In the genomic region with DNA sequence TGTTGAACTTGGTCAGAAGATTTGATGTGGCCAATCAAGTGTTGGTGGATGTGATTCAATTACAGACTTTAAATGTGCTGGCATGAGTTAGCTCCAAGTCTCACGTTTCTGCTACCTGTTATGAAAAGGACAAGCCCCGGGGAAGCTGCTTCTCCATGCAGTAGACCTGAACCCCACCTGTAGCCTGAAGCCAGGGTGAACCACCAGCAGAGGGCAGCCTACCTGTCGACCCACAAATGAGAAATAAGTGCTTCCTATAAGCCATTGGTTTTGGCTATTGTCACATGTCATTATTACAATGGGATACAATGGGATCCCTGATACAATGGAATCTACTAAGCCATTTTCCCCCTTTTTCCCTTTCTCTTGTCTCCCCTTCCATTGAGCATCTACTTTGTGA, we compare ENCODE assay signal across 9 cellular contexts.
DNase-seq lines count a peak whose midpoint lies in the region; ATAC-seq and TF ChIP-seq lines count a peak whose summit lies in the region.
"Had no signal": no experiment of that assay in that cellular context is flagged by ENCODE, and none has a peak within 500 bp of the region (broad histone marks: within the 10 kb centered on the region; RNA-seq: fewer than 3 reads in every experiment).

No MANE protein-coding gene starts in this region.

- H3K27ac ChIP-seq in Peyer's patch (no peak overlapping the region), esophagus muscularis mucosa (replicated peaks in 1 of 4) (no peak overlapping the region)

- H3K4me1 ChIP-seq in Peyer's patch (no peaks in the 10 kb centered on the region), esophagus muscularis mucosa (peaks cover 0 to 7% (median 3%) of the 10 kb centered on the region in 4 donors)

- TF ChIP-seq EP300 in esophagus muscularis mucosa (IDR thresholded peaks at IDR 0.05): no peak

- whole genome bisulfite sequencing in esophagus muscularis mucosa: 50% methylated on average over 3 of the region's 3 CpGs

- H3K9me3 ChIP-seq in Peyer's patch (no peaks in the 10 kb centered on the region), esophagus muscularis mucosa (no peaks in the 10 kb centered on the region)

- TF ChIP-seq POLR2A in Peyer's patch (IDR thresholded peaks at IDR 0.05) (no peak), esophagus muscularis mucosa (IDR thresholded peaks at IDR 0.05; ENCODE audit: low read depth) (no peak)

- H3K36me3 ChIP-seq in Peyer's patch (no peaks in the 10 kb centered on the region), esophagus muscularis mucosa (no peaks in the 10 kb centered on the region)

- no peak overlapping the region for H3K4me3 ChIP-seq in Peyer's patch
- no peak overlapping the region for H3K4me3 ChIP-seq in esophagus muscularis mucosa

- no peak for ATAC-seq in GM19463 (IDR thresholded peaks at IDR 0.05; ENCODE audit: unreplicated experiment)
- ATAC-seq: naive thymus-derived CD4-positive, alpha-beta T cell had no signal

- intact Hi-C loops in esophagus muscularis mucosa (cut with DNase I): no loop called here

- H3K27me3 ChIP-seq in Peyer's patch (no peaks in the 10 kb centered on the region), esophagus muscularis mucosa (no peaks in the 10 kb centered on the region)

- peak in 4 of 6 experiments; percentile 6 to 26 (median 18) for TF ChIP-seq CTCF in Peyer's patch (IDR thresholded peaks at IDR 0.05)
- TF ChIP-seq CTCF in esophagus muscularis mucosa (IDR thresholded peaks at IDR 0.05): no peak

- peak; percentile 36 for DNase-seq in NCI-H82 (lab: John Stamatoyannopoulos, UW)
- no peak for DNase-seq in NCI-H82 treated with DMSO at 0.1 percent for 48 hours (lab: John Stamatoyannopoulos, UW; ENCODE audit: unreplicated experiment)
- peak in 1 of 3 donors; percentile 48 for DNase-seq in Peyer's patch
- DNase-seq in esophagus muscularis mucosa (ENCODE audit: extremely low spot score): peak; percentile 78
- DNase-seq in stimulated activated CD8-positive, alpha-beta memory T cell treated with anti-CD3 and anti-CD28 coated beads, Interleukin-4, amount 100 ng/mL, for 24 hours (ENCODE audit: low read depth): peak; percentile 15
- DNase-seq in GF-D8 (lab: John Stamatoyannopoulos, UW): no peak
- DNase-seq in SW 1271 (lab: John Stamatoyannopoulos, UW): no peak

Comparison
In these comparisons a context has a peak if more than half of its experiments do, and no peak if none do; other contexts are left out.
1. DNase-seq: peak in NCI-H82 (single experiment), esophagus muscularis mucosa (single experiment) and stimulated activated CD8-positive, alpha-beta memory T cell treated with anti-CD3 and anti-CD28 coated beads, Interleukin-4, amount 100 ng/mL, for 24 hours (single experiment); none in NCI-H82 treated with DMSO at 0.1 percent for 48 hours (single experiment), GF-D8 (single experiment) and SW 1271 (0 of 2).
2. CTCF ChIP-seq: peak in Peyer's patch (4 of 6); none in esophagus muscularis mucosa (0 of 3).